1 cellular context compared by ENCODE assay signal in the genomic region with DNA sequence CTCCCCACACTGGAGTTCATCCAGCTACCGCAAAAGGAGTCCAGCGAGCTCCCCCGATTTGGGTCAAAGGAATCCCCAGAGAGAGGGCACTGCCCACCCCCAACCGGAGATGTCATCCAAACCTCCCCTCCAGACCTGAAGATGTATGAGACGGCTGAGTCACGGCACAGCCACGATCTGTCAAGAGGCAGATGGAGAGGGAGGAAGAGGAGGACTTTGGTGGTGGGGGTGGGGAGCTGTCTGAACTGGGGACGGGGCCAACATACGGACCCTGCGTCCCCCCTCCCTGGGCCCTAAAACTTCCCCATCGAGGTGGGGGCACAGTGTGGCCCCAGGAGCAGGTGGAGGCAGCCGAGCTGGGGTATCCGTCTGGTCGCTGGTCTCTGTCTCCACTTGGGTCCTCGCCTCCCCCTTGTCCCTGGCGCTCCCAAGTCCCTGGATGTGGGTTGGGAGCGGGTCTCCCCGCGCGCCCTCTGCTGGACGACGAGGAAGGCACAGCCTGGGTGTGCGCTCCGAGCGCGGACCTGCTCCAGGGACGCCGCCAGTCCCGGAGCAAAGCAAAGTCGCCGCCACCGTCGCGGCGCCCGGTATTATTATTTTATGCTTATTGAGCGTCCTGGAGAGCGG.
TF ChIP-seq lines count a peak whose summit lies in the region.

No MANE protein-coding gene starts in this region.

TF ChIP-seq in GM23338, 12 proteins besides CTCF, POLR2A, EP300 and RAD21 (continued from another document):
- no peak for TF ChIP-seq ZNF462 (CRISPR knock-in tag; IDR thresholded peaks at IDR 0.05)
- TF ChIP-seq, protein P1, sequence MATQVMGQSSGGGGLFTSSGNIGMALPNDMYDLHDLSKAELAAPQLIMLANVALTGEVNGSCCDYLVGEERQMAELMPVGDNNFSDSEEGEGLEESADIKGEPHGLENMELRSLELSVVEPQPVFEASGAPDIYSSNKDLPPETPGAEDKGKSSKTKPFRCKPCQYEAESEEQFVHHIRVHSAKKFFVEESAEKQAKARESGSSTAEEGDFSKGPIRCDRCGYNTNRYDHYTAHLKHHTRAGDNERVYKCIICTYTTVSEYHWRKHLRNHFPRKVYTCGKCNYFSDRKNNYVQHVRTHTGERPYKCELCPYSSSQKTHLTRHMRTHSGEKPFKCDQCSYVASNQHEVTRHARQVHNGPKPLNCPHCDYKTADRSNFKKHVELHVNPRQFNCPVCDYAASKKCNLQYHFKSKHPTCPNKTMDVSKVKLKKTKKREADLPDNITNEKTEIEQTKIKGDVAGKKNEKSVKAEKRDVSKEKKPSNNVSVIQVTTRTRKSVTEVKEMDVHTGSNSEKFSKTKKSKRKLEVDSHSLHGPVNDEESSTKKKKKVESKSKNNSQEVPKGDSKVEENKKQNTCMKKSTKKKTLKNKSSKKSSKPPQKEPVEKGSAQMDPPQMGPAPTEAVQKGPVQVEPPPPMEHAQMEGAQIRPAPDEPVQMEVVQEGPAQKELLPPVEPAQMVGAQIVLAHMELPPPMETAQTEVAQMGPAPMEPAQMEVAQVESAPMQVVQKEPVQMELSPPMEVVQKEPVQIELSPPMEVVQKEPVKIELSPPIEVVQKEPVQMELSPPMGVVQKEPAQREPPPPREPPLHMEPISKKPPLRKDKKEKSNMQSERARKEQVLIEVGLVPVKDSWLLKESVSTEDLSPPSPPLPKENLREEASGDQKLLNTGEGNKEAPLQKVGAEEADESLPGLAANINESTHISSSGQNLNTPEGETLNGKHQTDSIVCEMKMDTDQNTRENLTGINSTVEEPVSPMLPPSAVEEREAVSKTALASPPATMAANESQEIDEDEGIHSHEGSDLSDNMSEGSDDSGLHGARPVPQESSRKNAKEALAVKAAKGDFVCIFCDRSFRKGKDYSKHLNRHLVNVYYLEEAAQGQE (IDR thresholded peaks at IDR 0.05; ENCODE audit: unreplicated experiment) = no peak
- TF ChIP-seq EZH2 (IDR thresholded peaks at IDR 0.05; ENCODE audit: low read depth, unreplicated experiment) = no peak
